8 cellular contexts compared by ENCODE assay signal in genomic region chr14:21748869-21749303, GRCh38.
A peak's percentile ranks its signal among the peaks of the same experiment; 100 is the strongest.
DNase-seq lines count a peak whose midpoint lies in the region; ATAC-seq, FAIRE-seq and TF ChIP-seq lines count a peak whose summit lies in the region.

No MANE protein-coding gene starts in this region.

- TF ChIP-seq CTCF in BE2C (IDR thresholded peaks at IDR 0.05; ENCODE audit: low read depth, low read length) (peak; percentile 85), lower lobe of right lung (IDR thresholded peaks at IDR 0.05) (peak; percentile 64)

- intact Hi-C loops in lower lobe of right lung (cut with DNase I): no loop called here

- H3K4me3 ChIP-seq in BE2C (ENCODE audit: low read depth, low read length) (no peak overlapping the region), lower lobe of right lung (no peak overlapping the region)

- ATAC-seq in GM18511 (IDR thresholded peaks at IDR 0.05; ENCODE audit: unreplicated experiment): peak; percentile 70
- peak; percentile 69 to 78 for ATAC-seq in lower lobe of right lung
- ATAC-seq in GM19455 (IDR thresholded peaks at IDR 0.05; ENCODE audit: unreplicated experiment): no peak

- H3K36me3 ChIP-seq in BE2C (no peaks in the 10 kb centered on the region), lower lobe of right lung (no peaks in the 10 kb centered on the region)

- H3K9me3 ChIP-seq in BE2C (no peaks in the 10 kb centered on the region), lower lobe of right lung (no peaks in the 10 kb centered on the region)

- no peak overlapping the region for H3K27ac ChIP-seq in lower lobe of right lung

- no peaks in the 10 kb centered on the region for H3K4me1 ChIP-seq in BE2C
- no peaks in the 10 kb centered on the region for H3K4me1 ChIP-seq in lower lobe of right lung

- FAIRE-seq in TTC549 (lab: Jason Lieb, UNC): peak; percentile 47

- peak; percentile 48 for DNase-seq in BE2C
- DNase-seq in MV-4-11 (lab: John Stamatoyannopoulos, UW): peak; percentile 96
- DNase-seq in central memory CD4-positive, alpha-beta T cell: peak; percentile 43
- DNase-seq in lower lobe of right lung: no peak
- DNase-seq in stimulated activated naive CD4-positive, alpha-beta T cell treated with Interleukin-2 at 50 U/mL for 16 hours (lab: John Stamatoyannopoulos, UW): peak; percentile 22

- H3K27me3 ChIP-seq in BE2C: peaks cover 14% of the 10 kb centered on the region
- H3K27me3 ChIP-seq in lower lobe of right lung (ENCODE audit: low read depth): no peaks in the 10 kb centered on the region
